ENCODE assay signal across 1 cellular context in the genomic region with DNA sequence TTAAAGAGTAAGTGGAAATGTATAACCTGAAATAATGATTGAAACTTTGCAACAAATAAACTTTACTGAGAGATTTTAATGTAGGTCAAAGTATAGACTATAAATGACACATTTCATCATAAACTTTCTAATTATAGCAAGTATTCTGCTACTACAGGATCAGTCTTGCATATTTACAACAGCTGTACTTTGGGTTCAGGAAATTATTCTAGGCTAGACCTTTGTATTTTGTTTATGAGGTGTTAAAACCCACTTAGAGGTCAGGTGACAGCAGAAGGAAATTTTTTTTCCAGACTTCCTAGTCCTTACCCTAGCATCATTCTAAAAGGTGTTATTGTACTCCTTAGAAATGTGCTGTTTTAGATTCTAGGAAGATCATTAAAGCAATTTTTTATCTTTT.
TF ChIP-seq lines count a peak whose summit lies in the region.

No MANE protein-coding gene starts in this region.

TF ChIP-seq in IMR-90, 13 proteins besides CTCF, POLR2A, EP300 and RAD21:
- TF ChIP-seq FOS (IDR thresholded peaks at IDR 0.05; ENCODE audit: low read depth, low read length) (no peak), MXI1 (IDR thresholded peaks at IDR 0.05; ENCODE audit: borderline replicate concordance, low read depth, low read length) (no peak), MAZ (IDR thresholded peaks at IDR 0.05; ENCODE audit: borderline replicate concordance, low read depth, low read length) (no peak), SMC3 (IDR thresholded peaks at IDR 0.05; ENCODE audit: low read depth, low read length) (no peak), CEBPB (IDR thresholded peaks at IDR 0.05; ENCODE audit: low read depth, low read length) (no peak), BHLHE40 (IDR thresholded peaks at IDR 0.05; ENCODE audit: low read depth, low read length) (no peak)
- TF ChIP-seq, protein P1, sequence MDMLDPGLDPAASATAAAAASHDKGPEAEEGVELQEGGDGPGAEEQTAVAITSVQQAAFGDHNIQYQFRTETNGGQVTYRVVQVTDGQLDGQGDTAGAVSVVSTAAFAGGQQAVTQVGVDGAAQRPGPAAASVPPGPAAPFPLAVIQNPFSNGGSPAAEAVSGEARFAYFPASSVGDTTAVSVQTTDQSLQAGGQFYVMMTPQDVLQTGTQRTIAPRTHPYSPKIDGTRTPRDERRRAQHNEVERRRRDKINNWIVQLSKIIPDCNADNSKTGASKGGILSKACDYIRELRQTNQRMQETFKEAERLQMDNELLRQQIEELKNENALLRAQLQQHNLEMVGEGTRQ (IDR thresholded peaks at IDR 0.05; ENCODE audit: low read depth, low read length): no peak
- TF ChIP-seq, protein P2, sequence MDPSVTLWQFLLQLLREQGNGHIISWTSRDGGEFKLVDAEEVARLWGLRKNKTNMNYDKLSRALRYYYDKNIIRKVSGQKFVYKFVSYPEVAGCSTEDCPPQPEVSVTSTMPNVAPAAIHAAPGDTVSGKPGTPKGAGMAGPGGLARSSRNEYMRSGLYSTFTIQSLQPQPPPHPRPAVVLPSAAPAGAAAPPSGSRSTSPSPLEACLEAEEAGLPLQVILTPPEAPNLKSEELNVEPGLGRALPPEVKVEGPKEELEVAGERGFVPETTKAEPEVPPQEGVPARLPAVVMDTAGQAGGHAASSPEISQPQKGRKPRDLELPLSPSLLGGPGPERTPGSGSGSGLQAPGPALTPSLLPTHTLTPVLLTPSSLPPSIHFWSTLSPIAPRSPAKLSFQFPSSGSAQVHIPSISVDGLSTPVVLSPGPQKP (IDR thresholded peaks at IDR 0.05; ENCODE audit: borderline replicate concordance, low read depth, low read length): no peak
